In genomic region chr2:182240862-182241371, GRCh38 we compare ENCODE assay signal across 8 cellular contexts.
DNase-seq lines count a peak whose midpoint lies in the region; ATAC-seq and TF ChIP-seq lines count a peak whose summit lies in the region.

No MANE protein-coding gene starts in this region.

- no peak overlapping the region for H3K4me3 Mint-ChIP-seq in activated naive CD4-positive, alpha-beta T cell treated with anti-CD3 and anti-CD28 coated beads for 36 hours
- no peak overlapping the region for H3K4me3 Mint-ChIP-seq in progenitor cell of endocrine pancreas (ENCODE audit: low read depth)

- CTCF ChIA-PET in activated naive CD4-positive, alpha-beta T cell treated with anti-CD3 and anti-CD28 coated beads for 36 hours (lab: Charles Lee): interaction anchor here (0.6 to 1.6 kb wide), 6 partner anchors 8 to 411 kb away, joined by 3 to 12 read pairs (median 4); no protein-coding TSS in a partner anchor
- CTCF ChIA-PET in RWPE1 (lab: Yijun Ruan, JAX): interaction anchor here (0.6 to 1.4 kb wide), 5 partner anchors 15 to 408 kb away, joined by 3 to 4 read pairs (median 3); no protein-coding TSS in a partner anchor

- H3K27ac Mint-ChIP-seq in activated naive CD4-positive, alpha-beta T cell treated with anti-CD3 and anti-CD28 coated beads for 36 hours: no peak overlapping the region
- no peak overlapping the region for H3K27ac Mint-ChIP-seq in progenitor cell of endocrine pancreas

- POLR2A ChIA-PET in RWPE1 (lab: Yijun Ruan, JAX; ENCODE audit: low non-redundant PET): no interaction called here

- H3K4me1 Mint-ChIP-seq in activated naive CD4-positive, alpha-beta T cell treated with anti-CD3 and anti-CD28 coated beads for 36 hours (ENCODE audit: low read depth): no peaks in the 10 kb centered on the region
- H3K4me1 Mint-ChIP-seq in progenitor cell of endocrine pancreas (ENCODE audit: low read depth): peaks cover 2% of the 10 kb centered on the region

- TF ChIP-seq CTCF in RWPE1 (conservative IDR thresholded peaks at IDR 0.05; ENCODE audit: low read depth) (no peak), progenitor cell of endocrine pancreas (IDR thresholded peaks at IDR 0.05; ENCODE audit: unreplicated experiment) (peak; percentile 60)

- intact Hi-C loops in activated naive CD4-positive, alpha-beta T cell treated with anti-CD3 and anti-CD28 coated beads for 36 hours (cut with micrococcal nuclease): loop anchor here (1.0 kb wide), 1 partner anchor 409 kb away; no protein-coding TSS in a partner anchor

- H3K27me3 Mint-ChIP-seq in activated naive CD4-positive, alpha-beta T cell treated with anti-CD3 and anti-CD28 coated beads for 36 hours (ENCODE audit: low read depth): peaks cover 3% of the 10 kb centered on the region
- no peaks in the 10 kb centered on the region for H3K27me3 Mint-ChIP-seq in progenitor cell of endocrine pancreas

- ATAC-seq in GM21576 (IDR thresholded peaks at IDR 0.05; ENCODE audit: unreplicated experiment): peak; percentile 100
- ATAC-seq in HG03571 (IDR thresholded peaks at IDR 0.05; ENCODE audit: unreplicated experiment): peak; percentile 100

- DNase-seq in activated naive CD4-positive, alpha-beta T cell treated with anti-CD3 and anti-CD28 coated beads for 36 hours: peak; percentile 40
- DNase-seq in activated naive CD4-positive, alpha-beta T cell (lab: John Stamatoyannopoulos, UW): no peak
- peak; percentile 11 for DNase-seq in RWPE1 (ENCODE audit: low spot score)
- DNase-seq in fibroblast of peridontal ligament (ENCODE audit: extremely low read depth): peak; percentile 25
- no peak for DNase-seq in progenitor cell of endocrine pancreas (ENCODE audit: low spot score, unreplicated experiment)
- no peak for DNase-seq in ACHN

- in situ Hi-C loops in ACHN (cut with HindIII; ENCODE audit: low pct_ligation_motif_present, low pct_unique_long_range_greater_than_20kb, low sequenced_read_pairs): no loop called here

- no peaks in the 10 kb centered on the region for H3K9me3 Mint-ChIP-seq in activated naive CD4-positive, alpha-beta T cell treated with anti-CD3 and anti-CD28 coated beads for 36 hours
- H3K9me3 Mint-ChIP-seq in progenitor cell of endocrine pancreas (ENCODE audit: low read depth): peaks cover 3% of the 10 kb centered on the region

- H3K36me3 Mint-ChIP-seq in activated naive CD4-positive, alpha-beta T cell treated with anti-CD3 and anti-CD28 coated beads for 36 hours (ENCODE audit: low read depth): no peaks in the 10 kb centered on the region
- no peaks in the 10 kb centered on the region for H3K36me3 Mint-ChIP-seq in progenitor cell of endocrine pancreas (ENCODE audit: insufficient read depth)

- H3K27ac ChIP-seq in RWPE1: no peak overlapping the region

Comparison
In these comparisons a context has a peak if more than half of its experiments do, and no peak if none do; other contexts are left out.
1. DNase-seq: peak in activated naive CD4-positive, alpha-beta T cell treated with anti-CD3 and anti-CD28 coated beads for 36 hours (single experiment), RWPE1 (single experiment) and fibroblast of peridontal ligament (single experiment); none in activated naive CD4-positive, alpha-beta T cell (0 of 4), progenitor cell of endocrine pancreas (single experiment) and ACHN (single experiment).